12 cellular contexts compared by ENCODE assay signal in genomic region chr15:79978260-79978659, GRCh38. TPM values are rescaled to one million over a fixed set of nuclear protein-coding genes. Genes with fewer than 3 reads are reported as not detected.
A peak's percentile ranks its signal among the peaks of the same experiment; 100 is the strongest.
DNase-seq lines count a peak whose midpoint lies in the region; ATAC-seq and TF ChIP-seq lines count a peak whose summit lies in the region.
"Had no signal": no experiment of that assay in that cellular context is flagged by ENCODE, and none has a peak within 500 bp of the region (broad histone marks: within the 10 kb centered on the region; RNA-seq: fewer than 3 reads in every experiment).

No MANE protein-coding gene starts in this region.

- H3K27me3 Mint-ChIP-seq in activated CD4-positive, alpha-beta T cell treated with anti-CD3 and anti-CD28 coated beads, Interleukin-2, amount 10 ng/mL, durations not matched to agents 24 days and 14 days: no peaks in the 10 kb centered on the region
- no peaks in the 10 kb centered on the region for H3K27me3 Mint-ChIP-seq in stimulated activated naive B cell treated with anti-CD40 and anti-IgM and Interleukin-4, amounts not matched to agents 10 μg/mL and 1 μg/mL and 100 μg/mL, for 72 hours

- peak overlapping the region; percentile 85 for H3K27ac Mint-ChIP-seq in activated CD4-positive, alpha-beta T cell treated with anti-CD3 and anti-CD28 coated beads, Interleukin-2, amount 10 ng/mL, durations not matched to agents 24 days and 14 days
- H3K27ac Mint-ChIP-seq in stimulated activated naive B cell treated with anti-CD40 and anti-IgM and Interleukin-4, amounts not matched to agents 10 μg/mL and 1 μg/mL and 100 μg/mL, for 72 hours: peak overlapping the region; percentile 98

- H3K4me1 Mint-ChIP-seq in activated CD4-positive, alpha-beta T cell treated with anti-CD3 and anti-CD28 coated beads, Interleukin-2, amount 10 ng/mL, durations not matched to agents 24 days and 14 days: peaks cover 35% of the 10 kb centered on the region
- H3K4me1 Mint-ChIP-seq in stimulated activated naive B cell treated with anti-CD40 and anti-IgM and Interleukin-4, amounts not matched to agents 10 μg/mL and 1 μg/mL and 100 μg/mL, for 72 hours: peaks cover 49 to 79% of the 10 kb centered on the region in 2 donors

- no peak overlapping the region for H3K4me3 ChIP-seq in OCI-LY7 (ENCODE audit: low read depth, low read length, poor library complexity, severe bottlenecking)
- H3K4me3 ChIP-seq: uterus had no signal

- H3K4me1 ChIP-seq in OCI-LY7 (ENCODE audit: insufficient read depth, low read length, poor library complexity, severe bottlenecking): peaks cover 35% of the 10 kb centered on the region
- H3K4me1 ChIP-seq: uterus had no signal

- H3K4me2 ChIP-seq in OCI-LY7 (ENCODE audit: low read length): peak overlapping the region; percentile 43
- H3K4me2 ChIP-seq: SK-N-SH had no signal

- no peak overlapping the region for H3K4me3 Mint-ChIP-seq in activated CD4-positive, alpha-beta T cell treated with anti-CD3 and anti-CD28 coated beads, Interleukin-2, amount 10 ng/mL, durations not matched to agents 24 days and 14 days
- peak overlapping the region; percentile 52 to 59 for H3K4me3 Mint-ChIP-seq in stimulated activated naive B cell treated with anti-CD40 and anti-IgM and Interleukin-4, amounts not matched to agents 10 μg/mL and 1 μg/mL and 100 μg/mL, for 72 hours

- CTCF ChIA-PET in OCI-LY7 (lab: Charles Lee; ENCODE audit: unreplicated experiment): interaction anchor here (0.6 kb wide), 1 partner anchor 174 kb away, joined by 5 read pairs; no protein-coding TSS in a partner anchor

- TF ChIP-seq CTCF in OCI-LY7 (conservative IDR thresholded peaks at IDR 0.05; ENCODE audit: low read length): no peak

- no peaks in the 10 kb centered on the region for H3K9me3 ChIP-seq in OCI-LY7 (ENCODE audit: low read length)
- H3K9me3 ChIP-seq: SK-N-SH, uterus had no signal

- no peaks in the 10 kb centered on the region for H3K36me3 ChIP-seq in OCI-LY7 (ENCODE audit: insufficient read depth, low read length)
- H3K36me3 ChIP-seq: uterus had no signal

- POLR2A ChIA-PET in OCI-LY7 (lab: Charles Lee): interaction anchor here (0.9 to 2.4 kb wide), 8 partner anchors 9 to 179 kb away, joined by 3 to 13 read pairs (median 4); no protein-coding TSS in a partner anchor

- H4K20me1 ChIP-seq in OCI-LY7 (ENCODE audit: insufficient read depth, low read length): no peaks in the 10 kb centered on the region

- DNase-seq in activated CD4-positive, alpha-beta T cell treated with anti-CD3 and anti-CD28 coated beads, Interleukin-2, amount 10 ng/mL, durations not matched to agents 24 days and 14 days: no peak
- no peak for DNase-seq in activated CD4-positive, alpha-beta T cell treated with anti-CD3 and anti-CD28 coated beads, Interleukin-2, amount 50 U/mL, for 48 hours
- DNase-seq in OCI-LY7 (ENCODE audit: low spot score) (no peak), left ventricle myocardium superior (no peak), mucosa of gallbladder (ENCODE audit: low spot score) (no peak), NCI-H226 (no peak)
- no peak for DNase-seq in stimulated activated naive B cell treated with anti-CD40 and anti-IgM and Interleukin-4, amounts not matched to agents 10 μg/mL and 1 μg/mL and 100 μg/mL, for 72 hours
- no peak for DNase-seq in activated CD4-positive, CD25-positive, alpha-beta regulatory T cell treated with anti-CD3 and anti-CD28 coated beads, Interleukin-2, amount 50 U/mL, for 72 hours
- DNase-seq: activated CD4-positive, alpha-beta T cell treated with anti-CD3 and anti-CD28 coated beads for 48 hours; posterior cingulate gyrus; SK-N-SH; uterus had no signal

- ATAC-seq in left ventricle myocardium superior: peak; percentile 35
- no peak for ATAC-seq in stimulated activated naive B cell treated with anti-CD40 and anti-IgM and Interleukin-4, amounts not matched to agents 10 μg/mL and 1 μg/mL and 100 μg/mL, for 72 hours (replicated peaks)

- H3K79me2 ChIP-seq in OCI-LY7 (ENCODE audit: insufficient read depth, low read depth, low read length): no peaks in the 10 kb centered on the region

- no TSS peak for BruUV-seq in OCI-LY7 (replicated peaks; lab: Mats Ljungman, UMichigan)

- H3K27ac ChIP-seq in OCI-LY7 (ENCODE audit: low read depth, low read length, poor library complexity, severe bottlenecking): peak overlapping the region; percentile 33
- H3K27ac ChIP-seq: uterus had no signal

- peak overlapping the region; percentile 95 for H2AFZ ChIP-seq in OCI-LY7 (ENCODE audit: low read length)

- no peaks in the 10 kb centered on the region for H3K9me2 ChIP-seq in OCI-LY7 (ENCODE audit: insufficient read depth, low read length)
- H3K9me2 ChIP-seq: SK-N-SH had no signal

- intact Hi-C loops in activated CD4-positive, alpha-beta T cell treated with anti-CD3 and anti-CD28 coated beads, Interleukin-2, amount 10 ng/mL, durations not matched to agents 24 days and 14 days (cut with micrococcal nuclease): loop anchor here (10.0 kb wide), 1 partner anchor 1103 kb away; the partner anchor contains the start of gene MORF4L1
- intact Hi-C loops in OCI-LY7 (cut with micrococcal nuclease; ENCODE audit: unreplicated experiment): loop anchor here (5.0 kb wide), 1 partner anchor 56 kb away; no protein-coding TSS in a partner anchor
- intact Hi-C loops in left ventricle myocardium superior (cut with micrococcal nuclease): no loop called here

- H3K36me3 Mint-ChIP-seq in activated CD4-positive, alpha-beta T cell treated with anti-CD3 and anti-CD28 coated beads, Interleukin-2, amount 10 ng/mL, durations not matched to agents 24 days and 14 days (ENCODE audit: low read depth): no peaks in the 10 kb centered on the region
- H3K36me3 Mint-ChIP-seq in stimulated activated naive B cell treated with anti-CD40 and anti-IgM and Interleukin-4, amounts not matched to agents 10 μg/mL and 1 μg/mL and 100 μg/mL, for 72 hours: peaks cover 0 to 3% of the 10 kb centered on the region in 2 donors

- no peaks in the 10 kb centered on the region for H3K9me3 Mint-ChIP-seq in activated CD4-positive, alpha-beta T cell treated with anti-CD3 and anti-CD28 coated beads, Interleukin-2, amount 10 ng/mL, durations not matched to agents 24 days and 14 days
- no peaks in the 10 kb centered on the region for H3K9me3 Mint-ChIP-seq in stimulated activated naive B cell treated with anti-CD40 and anti-IgM and Interleukin-4, amounts not matched to agents 10 μg/mL and 1 μg/mL and 100 μg/mL, for 72 hours

RNA-seq across cellular contexts. Expression of gene BCL2A1, which starts 7.3 kb away (rescaled TPM):
- 110 and 111 TPM in 2 replicates for total RNA-seq in activated CD4-positive, alpha-beta T cell treated with anti-CD3 and anti-CD28 coated beads, Interleukin-2, amount 10 ng/mL, durations not matched to agents 24 days and 14 days
- 0.85 and 2.2 TPM in 2 replicates for total RNA-seq in OCI-LY7 (2014; rRNA removed; shearing (Covaris generic))
- total RNA-seq in OCI-LY7 (2022): 2.3 and 4.5 TPM in 2 replicates
- total RNA-seq in left ventricle myocardium superior: 0.55 TPM
- 1.9 TPM for total RNA-seq in mucosa of gallbladder

Comparison
In these comparisons a context has a peak if more than half of its experiments do, and no peak if none do; other contexts are left out.
1. RNA of gene BCL2A1, which starts 7.3 kb away (total RNA-seq): 110 to 111 TPM in activated CD4-positive, alpha-beta T cell treated with anti-CD3 and anti-CD28 coated beads, Interleukin-2, amount 10 ng/mL, durations not matched to agents 24 days and 14 days; 0.85 to 4.5 TPM in OCI-LY7, 1.9 TPM in mucosa of gallbladder (single experiment) and 0.55 TPM in left ventricle myocardium superior (single experiment); every median in the first group is over 10 times any median in the second.